Comparison of ENCODE assay signal across 9 cellular contexts in the genomic region with DNA sequence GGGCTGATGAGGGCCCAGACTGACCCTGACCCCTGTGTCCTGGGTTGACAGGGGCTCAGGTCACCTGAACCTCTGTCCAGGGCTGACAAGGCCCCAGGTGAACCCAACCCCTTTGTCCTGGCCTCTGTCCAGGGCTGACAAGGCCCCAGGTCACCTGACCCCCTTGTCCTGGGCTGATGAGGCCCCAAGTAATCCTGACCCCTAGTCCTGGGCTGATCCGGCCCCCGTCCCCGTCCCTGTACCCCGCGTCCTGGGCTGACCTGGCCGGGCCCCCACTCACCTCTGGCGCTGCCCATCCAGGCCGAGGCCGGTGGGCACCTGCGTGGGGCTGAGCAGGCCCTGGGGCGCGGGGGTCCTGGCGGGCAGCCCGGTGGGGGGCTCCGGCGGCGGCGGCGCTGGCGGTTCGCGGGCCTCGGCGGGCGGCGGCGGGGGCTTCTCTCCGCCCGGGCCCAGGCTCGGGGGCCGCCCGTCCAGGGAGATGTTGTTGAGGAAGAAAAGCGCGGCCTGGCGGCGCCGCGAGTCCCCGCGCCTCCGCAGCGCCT. TPM values are rescaled to one million over a fixed set of nuclear protein-coding genes. Genes with fewer than 3 reads are reported as not detected.
DNase-seq lines count a peak whose midpoint lies in the region; ATAC-seq and TF ChIP-seq lines count a peak whose summit lies in the region.
"Had no signal": no experiment of that assay in that cellular context is flagged by ENCODE, and none has a peak within 500 bp of the region (broad histone marks: within the 10 kb centered on the region; RNA-seq: fewer than 3 reads in every experiment).

No MANE protein-coding gene starts in this region.

- H3K36me3 ChIP-seq in DND-41 (ENCODE audit: insufficient read depth, low read length) (peaks cover 37% of the 10 kb centered on the region), mesenchymal stem cell (ENCODE audit: control insufficient read depth in 1 of 2, insufficient read depth in 2 of 2, low read depth in 1 of 2, low read length in 2 of 2) (peaks cover 0 to 25% of the 10 kb centered on the region in 2 experiments)

- peak overlapping the region; percentile 53; the same call in 1 of the 2 replicates for H2AFZ ChIP-seq in DND-41 (ENCODE audit: low read depth, low read length)
- peak overlapping the region; percentile 34 for H2AFZ ChIP-seq in mesenchymal stem cell (ENCODE audit: low read depth, low read length)

- no peak overlapping the region for H2BK12ac ChIP-seq in mesenchymal stem cell (ENCODE audit: low read length in 2 of 2)

- H3K4me2 ChIP-seq in DND-41 (ENCODE audit: insufficient read depth, low read length) (peak overlapping the region; percentile 95), mesenchymal stem cell (ENCODE audit: low read length, poor library complexity, severe bottlenecking) (peak overlapping the region; percentile 58)

- no peak for DNase-seq in DND-41
- no peak for DNase-seq in astrocyte of the cerebellum (ENCODE audit: low read depth)
- no peak for DNase-seq in mesenchymal stem cell
- DNase-seq in LoVo (ENCODE audit: low spot score), result no peak
- DNase-seq in hippocampal formation (lab: John Stamatoyannopoulos, UW), result no peak
- DNase-seq in omental fat pad (ENCODE audit: low spot score), result no peak
- no peak for DNase-seq in NCI-H2029 treated with DMSO at 0.1 percent for 48 hours (lab: John Stamatoyannopoulos, UW)

- WGBS in mesenchymal stem cell, result 4% methylated on average over 10 of the region's 42 CpGs

- peak overlapping the region; percentile 59 for H2BK120ac ChIP-seq in mesenchymal stem cell (ENCODE audit: low read depth, low read length)

- no peak overlapping the region for H3K18ac ChIP-seq in mesenchymal stem cell (ENCODE audit: low read depth in 1 of 2, low read length in 2 of 2)

- peak overlapping the region; percentile 9 for H4K91ac ChIP-seq in mesenchymal stem cell (ENCODE audit: low read length)

- H3K4ac ChIP-seq in mesenchymal stem cell (ENCODE audit: low read depth in 1 of 2, low read length in 2 of 2), result peak overlapping the region in 1 of 2 experiments; percentile 47

- in situ Hi-C loops in astrocyte of the cerebellum (cut with HindIII; ENCODE audit: low sequenced_read_pairs), result no loop called here

- H3K4me3 ChIP-seq in DND-41 (ENCODE audit: low read depth in 1 of 2, low read length in 2 of 2) (peak overlapping the region; percentile 89 to 96), astrocyte of the cerebellum (ENCODE audit: low read depth, low read length) (peak overlapping the region; percentile 54), mesenchymal stem cell (ENCODE audit: insufficient read depth in 1 of 2, low read depth in 1 of 2, low read length in 2 of 2) (peak overlapping the region; percentile 75 to 87)

- H3K9me3 ChIP-seq in DND-41 (ENCODE audit: insufficient read depth, low read length, severe bottlenecking) (no peaks in the 10 kb centered on the region), mesenchymal stem cell (ENCODE audit: control insufficient read depth, low read length) (no peaks in the 10 kb centered on the region)

- no peaks in the 10 kb centered on the region for H3K27me3 ChIP-seq in DND-41 (ENCODE audit: insufficient read depth, low read length, poor library complexity)
- H3K27me3 ChIP-seq in mesenchymal stem cell (ENCODE audit: control insufficient read depth in 1 of 2, insufficient read depth in 1 of 2, low read length in 2 of 2), result peaks cover 4 to 30% of the 10 kb centered on the region in 2 experiments

- H4K8ac ChIP-seq in mesenchymal stem cell (ENCODE audit: low read length), result no peak overlapping the region

- peaks cover 52% of the 10 kb centered on the region for H4K20me1 ChIP-seq in DND-41 (ENCODE audit: insufficient read depth, low read length)

- H3K4me1 ChIP-seq in DND-41 (ENCODE audit: insufficient read depth, low read length) (peaks cover 46% of the 10 kb centered on the region), mesenchymal stem cell (ENCODE audit: control insufficient read depth, insufficient read depth, low read depth, low read length) (peaks cover 41% of the 10 kb centered on the region)

- H3K79me2 ChIP-seq in DND-41 (ENCODE audit: insufficient read depth, low read length), result peaks cover 38% of the 10 kb centered on the region

- ATAC-seq in DND-41 (ENCODE audit: insufficient read depth, low read depth) (no peak), HG02870 (IDR thresholded peaks at IDR 0.05; ENCODE audit: unreplicated experiment) (peak; percentile 1), omental fat pad (ENCODE audit: low FRiP score) (no peak)

- H3K14ac ChIP-seq in mesenchymal stem cell (ENCODE audit: low read length in 2 of 2), result peak overlapping the region in 1 of 2 experiments; percentile 61

- H2AK5ac ChIP-seq in mesenchymal stem cell (ENCODE audit: low read length, severe bottlenecking), result no peak overlapping the region

- TF ChIP-seq CTCF in DND-41 (IDR thresholded peaks at IDR 0.05; ENCODE audit: borderline replicate concordance, extremely low read depth, low read length, poor library complexity, severe bottlenecking) (no peak), astrocyte of the cerebellum (IDR thresholded peaks at IDR 0.05; ENCODE audit: low read depth, low read length, missing control alignments) (no peak), omental fat pad (IDR thresholded peaks at IDR 0.05) (no peak)

- H3K27ac ChIP-seq in DND-41 (ENCODE audit: low read length), result peak overlapping the region; percentile 83
- H3K27ac ChIP-seq in mesenchymal stem cell (ENCODE audit: low read length, poor library complexity, severe bottlenecking), result no peak overlapping the region

- H3K79me1 ChIP-seq in mesenchymal stem cell (replicated peaks; ENCODE audit: low read length, poor library complexity, severe bottlenecking), result peaks cover 20% of the 10 kb centered on the region

- H3K9ac ChIP-seq in DND-41 (ENCODE audit: low read depth, low read length), result peak overlapping the region; percentile 98
- peak overlapping the region; percentile 88 for H3K9ac ChIP-seq in mesenchymal stem cell (ENCODE audit: low read length)

- H3K23ac ChIP-seq in mesenchymal stem cell (ENCODE audit: low read length in 2 of 2), result peak overlapping the region in 1 of 2 experiments; percentile 9

- H2BK5ac ChIP-seq in mesenchymal stem cell (ENCODE audit: low read depth, low read length, poor library complexity, severe bottlenecking), result no peak overlapping the region

- no peak overlapping the region for H2BK15ac ChIP-seq in mesenchymal stem cell (ENCODE audit: low read depth, poor library complexity, severe bottlenecking)

RNA-seq across cellular contexts. Expression of gene CABLES2, which starts 0.4 kb away (rescaled TPM):
- polyA plus RNA-seq in mesenchymal stem cell (2013, experiment 1 of 2), result 5.4 TPM
- polyA plus RNA-seq in mesenchymal stem cell (2013, experiment 2 of 2), result 5.4 TPM
- 1 to 10 TPM; 1.5 to 2.8 (median 2.5) TPM for total RNA-seq in omental fat pad

RNA-seq across cellular contexts. Expression of gene RPS21, which starts 19.8 kb away (rescaled TPM):
- 2,383 TPM for polyA plus RNA-seq in mesenchymal stem cell (2013, experiment 1 of 2)
- 2,319 TPM for polyA plus RNA-seq in mesenchymal stem cell (2013, experiment 2 of 2)
- total RNA-seq in omental fat pad, result 1,000 to 10,000 TPM; 1,582 to 2,182 (median 2,056) TPM

RNA-seq across cellular contexts. Expression of gene RBBP8NL, which starts 20.6 kb away (rescaled TPM):
- polyA plus RNA-seq in mesenchymal stem cell (2013, experiment 1 of 2), result not detected
- not detected for polyA plus RNA-seq in mesenchymal stem cell (2013, experiment 2 of 2)
- not detected for total RNA-seq in omental fat pad
- total RNA-seq: HT1080 had no signal

RNA-seq across cellular contexts. Expression of gene LAMA5, which starts 39.6 kb away (rescaled TPM):
- 70.0 TPM for polyA plus RNA-seq in mesenchymal stem cell (2013, experiment 1 of 2)
- 65.1 TPM for polyA plus RNA-seq in mesenchymal stem cell (2013, experiment 2 of 2)
- 100 to 1,000 TPM in 1 of 4 donors, 10 to 100 TPM in 3; 45.5 to 115 (median 62.5) TPM for total RNA-seq in omental fat pad
